1 cellular context compared by ENCODE assay signal in genomic region chr2:201116959-201117734, GRCh38.
TF ChIP-seq lines count a peak whose summit lies in the region.

No MANE protein-coding gene starts in this region.

TF ChIP-seq in K562, 482 proteins besides CTCF, POLR2A, EP300 and RAD21 (continued from another document):
- TF ChIP-seq CTCFL (IDR thresholded peaks at IDR 0.05; ENCODE audit: borderline replicate concordance, insufficient read depth, low read depth, low read length, poor library complexity, severe bottlenecking) (no peak), SMARCA4 (IDR thresholded peaks at IDR 0.05) (no peak; the same call in 1 of the 2 replicates), ZNF124 (CRISPR knock-in tag; IDR thresholded peaks at IDR 0.05) (no peak), CEBPG (CRISPR knock-in tag; IDR thresholded peaks at IDR 0.05) (0 out of 2 replicates have a peak, but pooled peaks have one; percentile 26), CEBPG (tag; conservative IDR thresholded peaks at IDR 0.05 in 1 of 2, IDR thresholded peaks at IDR 0.05 in 1 of 2) (peak; percentile 69 to 87), TAL1 (IDR thresholded peaks at IDR 0.05) (peak; percentile 24; the same call in 1 of the 2 replicates), BRF2 (IDR thresholded peaks at IDR 0.05; ENCODE audit: borderline replicate concordance, insufficient read depth, insufficient read length) (no peak), NFRKB (IDR thresholded peaks at IDR 0.05; ENCODE audit: low read depth) (peak; percentile 40; the same call in 1 of the 2 replicates), SETDB1 (IDR thresholded peaks at IDR 0.05; ENCODE audit: low read length) (no peak), SP1 (CRISPR knock-in tag; IDR thresholded peaks at IDR 0.05) (no peak)
